ENCODE assay signal across 8 cellular contexts in the genomic region with DNA sequence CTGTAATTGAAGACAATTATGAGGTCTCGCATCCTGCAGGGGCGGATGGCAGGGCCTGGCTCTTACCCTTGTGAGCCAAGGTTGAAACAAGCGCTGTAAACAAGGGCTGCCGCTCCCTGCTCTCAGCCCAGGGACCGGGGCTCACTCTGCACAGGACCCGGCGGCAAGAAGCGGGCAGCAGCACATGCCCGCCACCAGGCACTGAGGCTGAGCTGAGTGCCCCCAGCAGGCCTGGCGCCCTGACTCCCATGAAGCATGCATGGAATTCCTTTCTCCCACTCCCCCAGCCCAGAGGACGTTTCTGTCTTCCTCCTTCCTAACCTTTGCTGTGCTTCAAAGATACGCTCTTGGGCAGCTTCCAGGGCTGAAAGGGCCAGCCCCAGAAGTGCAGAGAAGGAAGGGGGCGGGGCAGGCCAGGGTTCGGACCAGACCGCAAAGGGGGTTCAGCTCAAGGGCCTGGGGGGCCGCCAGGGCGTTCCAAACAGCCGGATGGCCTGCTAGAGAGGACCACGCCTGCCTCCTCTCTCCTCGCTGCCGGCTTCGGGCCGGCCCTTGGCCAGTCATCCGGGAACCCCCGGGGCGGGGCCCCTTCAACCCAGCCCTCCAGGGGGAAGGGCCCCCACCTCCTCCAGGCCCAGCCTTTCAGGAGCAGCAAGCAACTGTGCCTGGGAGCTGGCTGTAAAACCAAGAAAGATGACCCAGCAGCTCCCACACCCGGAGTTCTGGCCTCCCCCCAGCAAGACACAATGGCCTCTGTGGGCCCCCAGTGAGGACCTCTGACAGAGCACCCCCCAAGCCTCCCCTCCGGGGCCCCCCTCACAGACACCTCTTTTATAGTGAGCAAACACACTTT.
A peak's percentile ranks its signal among the peaks of the same experiment; 100 is the strongest.
DNase-seq lines count a peak whose midpoint lies in the region; ATAC-seq and TF ChIP-seq lines count a peak whose summit lies in the region.

No MANE protein-coding gene starts in this region.

- TF ChIP-seq CTCF in AG09319 (IDR thresholded peaks at IDR 0.05; ENCODE audit: low read depth, low read length) (no peak; the same call in 1 of the 2 replicates), HFF-Myc (IDR thresholded peaks at IDR 0.05; ENCODE audit: low read depth, low read length, missing control alignments) (no peak), gastroesophageal sphincter (IDR thresholded peaks at IDR 0.05) (peak in 1 of 4 experiments; percentile 21), neural progenitor cell (IDR thresholded peaks at IDR 0.05) (no peak)

- peak overlapping the region; percentile 80 for H3K27ac Mint-ChIP-seq in activated T-helper 17 cell treated with anti-CD3 and anti-CD28 coated beads, Interleukin-2, amount 50 U/mL, for 72 hours
- peak overlapping the region; percentile 85 for H3K27ac Mint-ChIP-seq in neural progenitor cell

- peak in 1 of 2 donors; percentile 27 for TF ChIP-seq POLR2A in gastroesophageal sphincter (IDR thresholded peaks at IDR 0.05)
- no peak for TF ChIP-seq POLR2A in GM18505 (IDR thresholded peaks at IDR 0.05; ENCODE audit: borderline replicate concordance, extremely low read depth, insufficient read depth, insufficient read length)

- H3K9me3 ChIP-seq in gastroesophageal sphincter = no peaks in the 10 kb centered on the region
- H3K9me3 ChIP-seq in neural progenitor cell (ENCODE audit: low read depth) = no peaks in the 10 kb centered on the region

- no peak overlapping the region for H3K4me3 Mint-ChIP-seq in activated T-helper 17 cell treated with anti-CD3 and anti-CD28 coated beads, Interleukin-2, amount 50 U/mL, for 72 hours
- H3K4me3 Mint-ChIP-seq in neural progenitor cell = peak overlapping the region; percentile 77

- H3K36me3 ChIP-seq in gastroesophageal sphincter = peaks cover 0 to 20% of the 10 kb centered on the region in 2 donors
- no peaks in the 10 kb centered on the region for H3K36me3 ChIP-seq in neural progenitor cell

- peaks cover 20% of the 10 kb centered on the region for H3K4me1 Mint-ChIP-seq in activated T-helper 17 cell treated with anti-CD3 and anti-CD28 coated beads, Interleukin-2, amount 50 U/mL, for 72 hours
- H3K4me1 Mint-ChIP-seq in neural progenitor cell = peaks cover 75% of the 10 kb centered on the region

- H3K4me1 ChIP-seq in gastroesophageal sphincter = peaks cover 0 to 97% (median 43%) of the 10 kb centered on the region in 3 donors
- peaks cover 51% of the 10 kb centered on the region for H3K4me1 ChIP-seq in neural progenitor cell

- no CpG with 5 or more reads among the region's 28 CpGs for WGBS in gastroesophageal sphincter (ENCODE audit: low coverage in 1 of 2), 2 donors

- H3K36me3 Mint-ChIP-seq in activated T-helper 17 cell treated with anti-CD3 and anti-CD28 coated beads, Interleukin-2, amount 50 U/mL, for 72 hours (ENCODE audit: low read depth) = no peaks in the 10 kb centered on the region
- peaks cover 15% of the 10 kb centered on the region for H3K36me3 Mint-ChIP-seq in neural progenitor cell

- peak overlapping the region; percentile 62 for H3K4me2 ChIP-seq in neural progenitor cell

- H3K79me2 ChIP-seq in neural progenitor cell (ENCODE audit: low read depth) = peaks cover 74% of the 10 kb centered on the region

- DNase-seq in AG09319 (ENCODE audit: extremely low read depth, low read depth) = peak; percentile 86
- peak; percentile 76 for DNase-seq in HFF-Myc (ENCODE audit: extremely low read depth, low read depth)
- peak; percentile 70 for DNase-seq in neural progenitor cell (ENCODE audit: low spot score)
- no peak for DNase-seq in NCI-H2081 treated with DMSO at 0.1 percent for 48 hours (lab: John Stamatoyannopoulos, UW)
- DNase-seq in effector CD8-positive, alpha-beta T cell (lab: John Stamatoyannopoulos, UW) = no peak

- no peaks in the 10 kb centered on the region for H3K9me3 Mint-ChIP-seq in activated T-helper 17 cell treated with anti-CD3 and anti-CD28 coated beads, Interleukin-2, amount 50 U/mL, for 72 hours
- no peaks in the 10 kb centered on the region for H3K9me3 Mint-ChIP-seq in neural progenitor cell

- peaks cover 91% of the 10 kb centered on the region for H4K20me1 ChIP-seq in neural progenitor cell (ENCODE audit: low read depth)

- TF ChIP-seq EP300 in gastroesophageal sphincter (IDR thresholded peaks at IDR 0.05) = no peak

- H3K27me3 ChIP-seq in gastroesophageal sphincter (no peaks in the 10 kb centered on the region), neural progenitor cell (no peaks in the 10 kb centered on the region)

- no peak for ATAC-seq in activated T-helper 17 cell treated with anti-CD3 and anti-CD28 coated beads, Interleukin-2, amount 50 U/mL, for 72 hours (replicated peaks)
- ATAC-seq in gastroesophageal sphincter (peak; percentile 93), GM18505 (IDR thresholded peaks at IDR 0.05; ENCODE audit: unreplicated experiment) (no peak)

- H3K27me3 Mint-ChIP-seq in activated T-helper 17 cell treated with anti-CD3 and anti-CD28 coated beads, Interleukin-2, amount 50 U/mL, for 72 hours = no peaks in the 10 kb centered on the region
- peaks cover 15% of the 10 kb centered on the region for H3K27me3 Mint-ChIP-seq in neural progenitor cell (ENCODE audit: insufficient read depth, low read depth)

- H2AFZ ChIP-seq in neural progenitor cell (replicated peaks) = no peak overlapping the region

- H3K9ac ChIP-seq in neural progenitor cell = no peak overlapping the region

- peaks cover 29% of the 10 kb centered on the region for H3F3A ChIP-seq in neural progenitor cell (ENCODE audit: low read depth)

- H3K27ac ChIP-seq in gastroesophageal sphincter (peak overlapping the region; percentile 66 to 93 (median 86)), neural progenitor cell (peak overlapping the region; percentile 49)

- peak overlapping the region; percentile 51 for H3K4me3 ChIP-seq in HFF-Myc (replicated peaks; ENCODE audit: low read depth, low read length)
- peak overlapping the region; percentile 4 to 47 for H3K4me3 ChIP-seq in gastroesophageal sphincter
- H3K4me3 ChIP-seq in neural progenitor cell = peak overlapping the region; percentile 2

Comparison
In these comparisons a context has a peak if more than half of its experiments do, and no peak if none do; other contexts are left out.
1. DNase-seq: peak in AG09319 (single experiment), HFF-Myc (single experiment) and neural progenitor cell (single experiment); none in NCI-H2081 treated with DMSO at 0.1 percent for 48 hours (single experiment) and effector CD8-positive, alpha-beta T cell (single experiment).
2. Peak in every context shown above with its lines, with median percentiles within 50 percentile points of each other: H3K4me3 ChIP-seq.